In the genomic region with DNA sequence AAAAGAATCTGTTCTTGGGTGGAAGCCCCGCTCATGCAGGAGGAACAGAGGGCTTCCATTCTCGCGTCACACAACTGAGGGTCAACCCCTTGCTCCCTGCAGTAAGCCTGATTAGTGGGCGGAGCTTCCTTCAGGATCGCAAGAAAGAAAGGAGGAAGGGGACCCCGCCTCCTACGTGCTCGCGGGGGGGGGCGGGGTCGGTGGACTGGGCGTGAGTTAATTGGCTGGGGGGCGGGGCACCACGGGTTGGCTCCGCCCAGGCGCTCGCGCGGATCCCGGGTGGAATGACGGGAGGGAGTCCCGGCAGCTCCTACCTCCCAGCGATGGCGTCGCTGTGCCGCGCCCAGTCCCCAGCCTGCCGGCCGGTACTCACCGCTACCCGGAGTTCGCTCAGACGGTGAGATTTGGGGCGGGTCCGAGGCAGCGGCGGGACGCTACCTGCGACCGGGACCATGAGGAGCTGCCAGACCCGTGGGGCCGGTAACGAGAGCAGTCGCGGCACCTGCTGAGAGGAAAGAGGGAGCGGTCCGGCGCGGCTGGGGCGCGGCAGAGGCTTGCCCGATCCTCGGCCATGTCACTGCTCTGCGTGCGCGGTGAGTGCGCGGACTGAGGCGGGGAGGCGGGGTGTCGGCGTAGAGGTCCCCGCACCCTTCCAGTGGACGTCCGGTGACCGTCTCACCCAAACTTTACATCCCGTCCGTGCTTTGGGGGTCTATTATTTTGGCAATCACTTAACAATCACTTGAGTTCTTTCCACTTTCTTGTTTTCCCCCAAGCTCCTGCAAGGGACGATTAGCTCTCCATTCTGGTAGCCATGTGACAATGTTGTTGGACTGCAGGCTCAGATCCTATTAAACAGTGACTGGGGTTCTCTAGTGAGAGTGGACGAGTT, we compare ENCODE assay signal across 8 cellular contexts. TPM values are rescaled to one million over a fixed set of nuclear protein-coding genes. Genes with fewer than 3 reads are reported as not detected.
A peak's percentile ranks its signal among the peaks of the same experiment; 100 is the strongest.
DNase-seq lines count a peak whose midpoint lies in the region; ATAC-seq, FAIRE-seq and TF ChIP-seq lines count a peak whose summit lies in the region.

A gene (plus strand): TSS at position 297 of the 892 bp plus-strand sequence. CDS start 275 bp downstream, at position 572.

- H3K9me3 ChIP-seq in kidney (ENCODE audit: control insufficient read depth in 1 of 2, low read length in 2 of 2) = no peaks in the 10 kb centered on the region
- no peaks in the 10 kb centered on the region for H3K9me3 ChIP-seq in Karpas-422 (ENCODE audit: low read length)

- ATAC-seq in HG03108 (IDR thresholded peaks at IDR 0.05; ENCODE audit: unreplicated experiment) = peak; percentile 61

- H3K4me2 ChIP-seq in Karpas-422 (ENCODE audit: low read depth, low read length, poor library complexity, severe bottlenecking) = no peak within 1 kb of the TSS

- no peaks in the 10 kb centered on the region for H3K9me2 ChIP-seq in Karpas-422 (replicated peaks; ENCODE audit: insufficient read depth, low read length)

- peaks cover 3 to 14% of the 10 kb centered on the region in 2 donors for H3K4me1 ChIP-seq in kidney (ENCODE audit: control insufficient read depth in 1 of 2, insufficient read depth in 1 of 2, low read depth in 1 of 2, low read length in 2 of 2)
- H3K4me1 ChIP-seq in Karpas-422 (ENCODE audit: low read length) = no peaks in the 10 kb centered on the region

- intact Hi-C loops in kidney (cut with DNase I) = no loop called here

- H3K9ac ChIP-seq in kidney (ENCODE audit: low read length in 2 of 2) = peak within 1 kb of the TSS; percentile 82 to 90
- no peak within 1 kb of the TSS for H3K9ac ChIP-seq in Karpas-422 (ENCODE audit: low read length)

- DNase-seq in GM18507 (ENCODE audit: extremely low spot score, insufficient read length, low read depth) (peak; percentile 43), NCI-H345 treated with DMSO at 0.1 percent for 48 hours (lab: John Stamatoyannopoulos, UW; ENCODE audit: unreplicated experiment) (peak; percentile 83), choroid plexus epithelial cell (ENCODE audit: low read depth) (peak; percentile 93), kidney (peak; percentile 98), Karpas-422 (no peak)
- peak; percentile 71 to 80 for DNase-seq in activated CD4-positive, alpha-beta T cell treated with anti-CD3 and anti-CD28 coated beads for 4 hours
- peak; percentile 58 to 80 (median 61) for DNase-seq in stimulated activated CD4-positive, alpha-beta T cell treated with anti-CD3 and anti-CD28 coated beads, Interleukin-12 subunit alpha, Interleukin-12 subunit beta, amount 100 ng/mL, for 48 hours (ENCODE audit: low read depth in 2 of 3, low spot score in 1 of 3)

- H2AFZ ChIP-seq in Karpas-422 (ENCODE audit: low read length) = no peak within 1 kb of the TSS

- TF ChIP-seq CTCF in choroid plexus epithelial cell (conservative IDR thresholded peaks at IDR 0.05; ENCODE audit: low read depth, low read length) (peak; percentile 24), kidney (IDR thresholded peaks at IDR 0.05; ENCODE audit: borderline replicate concordance, extremely low read depth, insufficient read depth) (no peak)

- H3K27me3 ChIP-seq in Karpas-422 (ENCODE audit: low read length) = no peaks in the 10 kb centered on the region

- H3K36me3 ChIP-seq in kidney (ENCODE audit: control insufficient read depth in 1 of 2, insufficient read depth in 2 of 2, low read length in 2 of 2) = no peaks in the 10 kb centered on the region
- no peaks in the 10 kb centered on the region for H3K36me3 ChIP-seq in Karpas-422 (ENCODE audit: insufficient read depth, low read length)

- H3K27ac ChIP-seq in kidney (ENCODE audit: low read depth in 2 of 2, low read length in 2 of 2) (peak within 1 kb of the TSS; percentile 97), Karpas-422 (ENCODE audit: low read length) (no peak within 1 kb of the TSS)

- no peaks in the 10 kb centered on the region for H3K79me2 ChIP-seq in Karpas-422 (ENCODE audit: low read length)

- H3K4me3 ChIP-seq in choroid plexus epithelial cell (ENCODE audit: low read depth, low read length) (peak within 1 kb of the TSS; percentile 97), kidney (ENCODE audit: low read length in 2 of 2) (peak within 1 kb of the TSS; percentile 77 to 94), Karpas-422 (ENCODE audit: low read length) (no peak within 1 kb of the TSS)

- no peaks in the 10 kb centered on the region for H4K20me1 ChIP-seq in Karpas-422 (ENCODE audit: insufficient read depth, low read depth, low read length)

- FAIRE-seq in GM18507 (lab: Jason Lieb, UNC) = peak; percentile 47
- no peak for FAIRE-seq in kidney (lab: Jason Lieb, UNC)

RNA-seq across cellular contexts. Expression of the gene that starts here (rescaled TPM):
- 43.6 TPM for total RNA-seq in kidney
- polyA plus RNA-seq in kidney (ENCODE audit: insufficient read depth, low read depth, low replicate concordance) = 20.8 TPM
- total RNA-seq in Karpas-422 (2014; rRNA removed; shearing (Covaris generic); ENCODE audit: low replicate concordance) = not detected in 2 replicates

Comparison
In these comparisons a context has a peak if more than half of its experiments do, and no peak if none do; other contexts are left out.
1. RNA of the gene that starts here (total RNA-seq): 43.6 TPM in kidney (single experiment); not detected in Karpas-422; every median in the first group is over 10 times any median in the second.